1 cellular context compared by ENCODE assay signal in genomic region chr2:183070942-183071844, GRCh38.
TF ChIP-seq lines count a peak whose summit lies in the region.

No MANE protein-coding gene starts in this region.

TF ChIP-seq in HepG2, 621 proteins besides CTCF, POLR2A, EP300 and RAD21 (continued from another document and continues in another):
- TF ChIP-seq, protein P1, sequence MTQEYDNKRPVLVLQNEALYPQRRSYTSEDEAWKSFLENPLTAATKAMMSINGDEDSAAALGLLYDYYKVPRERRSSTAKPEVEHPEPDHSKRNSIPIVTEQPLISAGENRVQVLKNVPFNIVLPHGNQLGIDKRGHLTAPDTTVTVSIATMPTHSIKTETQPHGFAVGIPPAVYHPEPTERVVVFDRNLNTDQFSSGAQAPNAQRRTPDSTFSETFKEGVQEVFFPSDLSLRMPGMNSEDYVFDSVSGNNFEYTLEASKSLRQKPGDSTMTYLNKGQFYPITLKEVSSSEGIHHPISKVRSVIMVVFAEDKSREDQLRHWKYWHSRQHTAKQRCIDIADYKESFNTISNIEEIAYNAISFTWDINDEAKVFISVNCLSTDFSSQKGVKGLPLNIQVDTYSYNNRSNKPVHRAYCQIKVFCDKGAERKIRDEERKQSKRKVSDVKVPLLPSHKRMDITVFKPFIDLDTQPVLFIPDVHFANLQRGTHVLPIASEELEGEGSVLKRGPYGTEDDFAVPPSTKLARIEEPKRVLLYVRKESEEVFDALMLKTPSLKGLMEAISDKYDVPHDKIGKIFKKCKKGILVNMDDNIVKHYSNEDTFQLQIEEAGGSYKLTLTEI (CRISPR knock-in tag; conservative IDR thresholded peaks at IDR 0.05) = no peak
- TF ChIP-seq DRAP1 (CRISPR knock-in tag; IDR thresholded peaks at IDR 0.05) (0 out of 2 replicates have a peak, but pooled peaks have one; percentile 41), HIVEP1 (CRISPR knock-in tag; IDR thresholded peaks at IDR 0.05) (no peak), SALL1 (CRISPR knock-in tag; IDR thresholded peaks at IDR 0.05) (peak; percentile 67), SNAPC2 (CRISPR knock-in tag; IDR thresholded peaks at IDR 0.05) (no peak), MAFF (IDR thresholded peaks at IDR 0.05; ENCODE audit: low read depth, low read length) (no peak), ZNF776 (CRISPR knock-in tag; IDR thresholded peaks at IDR 0.05) (peak; percentile 61; the same call in 1 of the 2 replicates), RBAK (CRISPR knock-in tag; IDR thresholded peaks at IDR 0.05) (0 out of 2 replicates have a peak, but pooled peaks have one; percentile 48), AFF4 (CRISPR knock-in tag; IDR thresholded peaks at IDR 0.05) (no peak), ZNF775 (CRISPR knock-in tag; IDR thresholded peaks at IDR 0.05; ENCODE audit: borderline replicate concordance) (no peak), ETV5 (CRISPR knock-in tag; IDR thresholded peaks at IDR 0.05; ENCODE audit: borderline replicate concordance) (0 out of 2 replicates have a peak, but pooled peaks have one; percentile 14), PRDM10 (CRISPR knock-in tag; IDR thresholded peaks at IDR 0.05; ENCODE audit: low read depth) (0 out of 2 replicates have a peak, but pooled peaks have one; percentile 22), TEAD3 (CRISPR knock-in tag; optimal IDR thresholded peaks at IDR 0.05; ENCODE audit: borderline replicate concordance) (peak; percentile 73), ZNF670 (CRISPR knock-in tag; IDR thresholded peaks at IDR 0.05; ENCODE audit: borderline replicate concordance) (no peak), CREB1 (IDR thresholded peaks at IDR 0.05) (no peak), CREB1 (CRISPR knock-in tag; IDR thresholded peaks at IDR 0.05) (no peak), ZNF256 (CRISPR knock-in tag; conservative IDR thresholded peaks at IDR 0.05) (no peak), ZNF530 (CRISPR knock-in tag; IDR thresholded peaks at IDR 0.05; ENCODE audit: low read depth) (no peak), PHF8 (CRISPR knock-in tag; IDR thresholded peaks at IDR 0.05) (peak; percentile 33; the same call in 1 of the 2 replicates), ARID3A (IDR thresholded peaks at IDR 0.05; ENCODE audit: low read depth, low read length) (no peak), ZFP1 (CRISPR knock-in tag; IDR thresholded peaks at IDR 0.05) (no peak), TBL1XR1 (IDR thresholded peaks at IDR 0.05; ENCODE audit: borderline replicate concordance, low read length, partially characterized antibody) (no peak), MXD4 (CRISPR knock-in tag; IDR thresholded peaks at IDR 0.05) (no peak), SALL2 (CRISPR knock-in tag; IDR thresholded peaks at IDR 0.05) (0 out of 2 replicates have a peak, but pooled peaks have one; percentile 10)
- TF ChIP-seq, protein P2, sequence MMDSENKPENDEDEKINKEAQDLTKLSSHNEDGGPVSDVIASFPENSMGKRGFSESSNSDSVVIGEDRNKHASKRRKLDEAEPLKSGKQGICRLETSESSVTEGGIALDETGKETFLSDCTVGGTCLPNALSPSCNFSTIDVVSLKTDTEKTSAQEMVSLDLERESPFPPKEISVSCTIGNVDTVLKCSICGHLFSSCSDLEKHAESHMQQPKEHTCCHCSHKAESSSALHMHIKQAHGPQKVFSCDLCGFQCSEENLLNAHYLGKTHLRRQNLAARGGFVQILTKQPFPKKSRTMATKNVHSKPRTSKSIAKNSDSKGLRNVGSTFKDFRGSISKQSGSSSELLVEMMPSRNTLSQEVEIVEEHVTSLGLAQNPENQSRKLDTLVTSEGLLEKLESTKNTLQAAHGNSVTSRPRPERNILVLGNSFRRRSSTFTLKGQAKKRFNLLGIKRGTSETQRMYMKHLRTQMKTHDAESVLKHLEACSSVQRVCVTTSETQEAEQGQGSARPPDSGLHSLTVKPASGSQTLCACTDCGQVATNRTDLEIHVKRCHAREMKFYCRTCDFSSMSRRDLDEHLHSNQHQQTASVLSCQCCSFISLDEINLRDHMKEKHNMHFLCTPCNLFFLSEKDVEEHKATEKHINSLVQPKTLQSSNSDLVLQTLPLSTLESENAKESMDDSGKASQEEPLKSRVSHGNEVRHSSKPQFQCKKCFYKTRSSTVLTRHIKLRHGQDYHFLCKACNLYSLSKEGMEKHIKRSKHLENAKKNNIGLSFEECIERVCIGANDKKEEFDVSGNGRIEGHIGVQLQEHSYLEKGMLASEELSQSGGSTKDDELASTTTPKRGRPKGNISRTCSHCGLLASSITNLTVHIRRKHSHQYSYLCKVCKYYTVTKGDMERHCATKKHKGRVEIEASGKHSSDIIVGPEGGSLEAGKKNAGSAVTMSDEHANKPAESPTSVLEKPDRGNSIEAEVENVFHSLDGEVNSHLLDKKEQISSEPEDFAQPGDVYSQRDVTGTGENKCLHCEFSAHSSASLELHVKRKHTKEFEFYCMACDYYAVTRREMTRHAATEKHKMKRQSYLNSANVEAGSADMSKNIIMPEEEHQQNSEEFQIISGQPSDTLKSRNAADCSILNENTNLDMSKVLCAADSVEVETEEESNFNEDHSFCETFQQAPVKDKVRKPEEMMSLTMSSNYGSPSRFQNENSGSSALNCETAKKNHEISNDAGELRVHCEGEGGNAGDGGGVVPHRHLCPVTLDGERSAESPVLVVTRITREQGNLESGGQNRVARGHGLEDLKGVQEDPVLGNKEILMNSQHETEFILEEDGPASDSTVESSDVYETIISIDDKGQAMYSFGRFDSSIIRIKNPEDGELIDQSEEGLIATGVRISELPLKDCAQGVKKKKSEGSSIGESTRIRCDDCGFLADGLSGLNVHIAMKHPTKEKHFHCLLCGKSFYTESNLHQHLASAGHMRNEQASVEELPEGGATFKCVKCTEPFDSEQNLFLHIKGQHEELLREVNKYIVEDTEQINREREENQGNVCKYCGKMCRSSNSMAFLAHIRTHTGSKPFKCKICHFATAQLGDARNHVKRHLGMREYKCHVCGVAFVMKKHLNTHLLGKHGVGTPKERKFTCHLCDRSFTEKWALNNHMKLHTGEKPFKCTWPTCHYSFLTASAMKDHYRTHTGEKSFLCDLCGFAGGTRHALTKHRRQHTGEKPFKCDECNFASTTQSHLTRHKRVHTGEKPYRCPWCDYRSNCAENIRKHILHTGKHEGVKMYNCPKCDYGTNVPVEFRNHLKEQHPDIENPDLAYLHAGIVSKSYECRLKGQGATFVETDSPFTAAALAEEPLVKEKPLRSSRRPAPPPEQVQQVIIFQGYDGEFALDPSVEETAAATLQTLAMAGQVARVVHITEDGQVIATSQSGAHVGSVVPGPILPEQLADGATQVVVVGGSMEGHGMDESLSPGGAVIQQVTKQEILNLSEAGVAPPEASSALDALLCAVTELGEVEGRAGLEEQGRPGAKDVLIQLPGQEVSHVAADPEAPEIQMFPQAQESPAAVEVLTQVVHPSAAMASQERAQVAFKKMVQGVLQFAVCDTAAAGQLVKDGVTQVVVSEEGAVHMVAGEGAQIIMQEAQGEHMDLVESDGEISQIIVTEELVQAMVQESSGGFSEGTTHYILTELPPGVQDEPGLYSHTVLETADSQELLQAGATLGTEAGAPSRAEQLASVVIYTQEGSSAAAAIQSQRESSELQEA (CRISPR knock-in tag; IDR thresholded peaks at IDR 0.05; ENCODE audit: not compliant biosample characterization) = peak; percentile 59
- TF ChIP-seq, protein P3, sequence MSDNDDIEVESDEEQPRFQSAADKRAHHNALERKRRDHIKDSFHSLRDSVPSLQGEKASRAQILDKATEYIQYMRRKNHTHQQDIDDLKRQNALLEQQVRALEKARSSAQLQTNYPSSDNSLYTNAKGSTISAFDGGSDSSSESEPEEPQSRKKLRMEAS (IDR thresholded peaks at IDR 0.05) = no peak; the same call in 1 of the 2 replicates
